ENCODE assay signal across 8 cellular contexts in the genomic region with DNA sequence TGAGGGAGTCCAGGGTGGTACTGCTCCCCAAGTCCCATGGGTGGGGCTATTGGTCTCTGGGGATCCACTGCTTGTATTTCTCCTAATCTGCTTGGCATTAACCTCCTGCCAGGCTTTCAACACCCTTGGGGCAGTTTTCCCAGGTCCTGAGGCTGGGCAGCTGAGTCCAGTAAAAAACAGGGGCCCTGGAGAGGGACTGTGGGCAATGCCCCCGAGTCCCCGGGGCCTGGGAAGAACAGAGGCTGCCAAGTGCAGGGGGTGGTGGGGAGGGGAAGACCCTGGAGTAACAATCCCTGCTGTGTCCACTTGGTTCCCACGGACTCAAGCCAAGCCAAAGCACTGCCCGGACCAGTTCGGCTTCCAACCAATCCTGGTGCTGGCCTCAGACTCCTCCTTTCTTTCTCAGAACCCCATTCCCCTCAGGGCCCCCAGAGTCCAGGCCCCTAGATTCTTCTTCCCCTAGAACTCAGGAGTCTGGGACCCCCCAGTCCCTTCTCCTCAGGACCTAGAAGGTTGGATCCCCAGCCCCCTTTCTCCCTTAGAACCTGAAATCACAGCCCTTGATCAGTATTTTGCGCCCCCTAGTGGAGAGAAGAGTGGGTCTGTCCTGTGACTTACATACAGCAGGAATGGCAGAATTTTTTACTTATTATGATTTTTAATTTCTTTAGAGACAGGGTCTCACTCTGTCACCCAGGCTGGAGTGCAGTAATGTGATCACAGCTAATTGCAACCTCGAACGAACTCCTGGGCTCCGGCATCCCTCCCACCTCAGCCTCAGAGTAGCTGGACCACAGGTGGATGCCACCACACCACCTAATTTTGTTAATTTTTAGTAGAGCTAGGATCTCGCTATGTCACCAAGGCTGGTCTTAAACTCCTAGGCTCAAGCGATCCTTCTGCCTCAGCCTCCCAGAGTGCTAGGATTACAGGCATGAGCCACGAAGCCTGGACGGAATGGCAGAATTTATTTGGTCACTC. TPM values are rescaled to one million over a fixed set of nuclear protein-coding genes. Genes with fewer than 3 reads are reported as not detected.
DNase-seq lines count a peak whose midpoint lies in the region; ATAC-seq and TF ChIP-seq lines count a peak whose summit lies in the region.

No MANE protein-coding gene starts in this region.

- peaks cover 13% of the 10 kb centered on the region for H3K79me2 ChIP-seq in HCT116 (ENCODE audit: insufficient read depth, low read length)

- intact Hi-C loops in HCT116 (cut with micrococcal nuclease) = loop anchor here (1.0 to 10.0 kb wide), 3 partner anchors 48 to 367 kb away; partner anchors contain the start of gene NECTIN2
- intact Hi-C loops in activated CD4-positive, alpha-beta memory T cell treated with anti-CD3 and anti-CD28 coated beads for 36 hours (cut with micrococcal nuclease) = loop anchor here (1.0 kb wide), 2 partner anchors 48 to 61 kb away; no protein-coding TSS in a partner anchor

- H2AFZ ChIP-seq in HCT116 (ENCODE audit: low read depth, low read length, poor library complexity, severe bottlenecking) = no peak overlapping the region

- H3K27me3 Mint-ChIP-seq in activated CD4-positive, alpha-beta memory T cell treated with anti-CD3 and anti-CD28 coated beads for 36 hours = no peaks in the 10 kb centered on the region

- ATAC-seq in HCT116 (peak; percentile 33), HG02981 (IDR thresholded peaks at IDR 0.05; ENCODE audit: unreplicated experiment) (no peak)
- no peak for ATAC-seq in stimulated activated effector memory CD8-positive, alpha-beta T cell treated with anti-CD3 and anti-CD28 coated beads, Interleukin-12 subunit alpha, Interleukin-12 subunit beta, amount 100 ng/mL, for 72 hours

- TF ChIP-seq CTCF in HCT116 (IDR thresholded peaks at IDR 0.05 in 2 of 3, conservative IDR thresholded peaks at IDR 0.05 in 1 of 3; ENCODE audit: borderline replicate concordance in 1 of 3, insufficient read depth in 1 of 3, low read depth in 2 of 3, low read length in 2 of 3) = peak; percentile 86 to 92 (median 87); a peak in 5 of 6 replicates

- H3K27me3 ChIP-seq in BLaER1 treated with 17β-estradiol and CSF1 and Interleukin-3, amounts not matched to agents 10 nM and 100 nM = no peaks in the 10 kb centered on the region
- no peaks in the 10 kb centered on the region for H3K27me3 ChIP-seq in HCT116 (ENCODE audit: insufficient read depth, low read length)
- no peaks in the 10 kb centered on the region for H3K27me3 ChIP-seq in mucosa of stomach (ENCODE audit: control insufficient read depth, insufficient read depth, low read length)

- no peak overlapping the region for H3K4me3 ChIP-seq in BLaER1 treated with 17β-estradiol and CSF1 and Interleukin-3, amounts not matched to agents 10 nM and 100 nM
- H3K4me3 ChIP-seq in HCT116 (replicated peaks in 1 of 2; ENCODE audit: low read depth in 1 of 2, low read length in 2 of 2) = no peak overlapping the region
- no peak overlapping the region for H3K4me3 ChIP-seq in mucosa of stomach (ENCODE audit: low read length)

- H3K4me1 ChIP-seq in BLaER1 treated with 17β-estradiol and CSF1 and Interleukin-3, amounts not matched to agents 10 nM and 100 nM = peaks cover 35 to 58% (median 43%) of the 10 kb centered on the region in 10 experiments
- H3K4me1 ChIP-seq in HCT116 (ENCODE audit: control insufficient read depth in 1 of 2, insufficient read depth in 2 of 2, low read length in 2 of 2) = peaks cover 9 to 25% of the 10 kb centered on the region in 2 experiments; a peak in 3 of 4 replicates
- H3K4me1 ChIP-seq in mucosa of stomach (ENCODE audit: control insufficient read depth, insufficient read depth, low read length) = peaks cover 14% of the 10 kb centered on the region

- H3K36me3 ChIP-seq in BLaER1 treated with 17β-estradiol and CSF1 and Interleukin-3, amounts not matched to agents 10 nM and 100 nM = peaks cover 0 to 15% (median 13%) of the 10 kb centered on the region in 11 experiments; a peak in 7 of 22 replicates
- no peaks in the 10 kb centered on the region for H3K36me3 ChIP-seq in HCT116 (ENCODE audit: control insufficient read depth in 1 of 2, insufficient read depth in 2 of 2, low read length in 2 of 2)
- H3K36me3 ChIP-seq in mucosa of stomach (ENCODE audit: control insufficient read depth, insufficient read depth, low read length) = no peaks in the 10 kb centered on the region

- H3K36me3 Mint-ChIP-seq in activated CD4-positive, alpha-beta memory T cell treated with anti-CD3 and anti-CD28 coated beads for 36 hours = no peaks in the 10 kb centered on the region
- peaks cover 18% of the 10 kb centered on the region for H3K36me3 Mint-ChIP-seq in stimulated activated effector memory CD8-positive, alpha-beta T cell treated with anti-CD3 and anti-CD28 coated beads, Interleukin-12 subunit alpha, Interleukin-12 subunit beta, amount 100 ng/mL, for 72 hours

- H3K4me3 Mint-ChIP-seq in activated CD4-positive, alpha-beta memory T cell treated with anti-CD3 and anti-CD28 coated beads for 36 hours = no peak overlapping the region
- H3K4me3 Mint-ChIP-seq in stimulated activated effector memory CD8-positive, alpha-beta T cell treated with anti-CD3 and anti-CD28 coated beads, Interleukin-12 subunit alpha, Interleukin-12 subunit beta, amount 100 ng/mL, for 72 hours = no peak overlapping the region

- peak overlapping the region; percentile 3 to 54 (median 37); a peak in 16 of 22 replicates for H3K9ac ChIP-seq in BLaER1 treated with 17β-estradiol and CSF1 and Interleukin-3, amounts not matched to agents 10 nM and 100 nM
- H3K9ac ChIP-seq in HCT116 (ENCODE audit: low read length) = no peak overlapping the region
- peak overlapping the region; percentile 56 for H3K9ac ChIP-seq in mucosa of stomach (ENCODE audit: low read length)

- no peak overlapping the region for H3K27ac Mint-ChIP-seq in activated CD4-positive, alpha-beta memory T cell treated with anti-CD3 and anti-CD28 coated beads for 36 hours
- peak overlapping the region; percentile 52 for H3K27ac Mint-ChIP-seq in stimulated activated effector memory CD8-positive, alpha-beta T cell treated with anti-CD3 and anti-CD28 coated beads, Interleukin-12 subunit alpha, Interleukin-12 subunit beta, amount 100 ng/mL, for 72 hours

- H3K9me3 ChIP-seq in BLaER1 treated with 17β-estradiol and CSF1 and Interleukin-3, amounts not matched to agents 10 nM and 100 nM (replicated peaks in 1 of 11) = no peaks in the 10 kb centered on the region
- H3K9me3 ChIP-seq in HCT116 (ENCODE audit: control insufficient read depth in 1 of 2, insufficient read depth in 1 of 2, low read depth in 1 of 2, low read length in 2 of 2) (no peaks in the 10 kb centered on the region), mucosa of stomach (ENCODE audit: control insufficient read depth, low read length) (no peaks in the 10 kb centered on the region)

- no peaks in the 10 kb centered on the region for H3K9me3 Mint-ChIP-seq in activated CD4-positive, alpha-beta memory T cell treated with anti-CD3 and anti-CD28 coated beads for 36 hours
- H3K9me3 Mint-ChIP-seq in stimulated activated effector memory CD8-positive, alpha-beta T cell treated with anti-CD3 and anti-CD28 coated beads, Interleukin-12 subunit alpha, Interleukin-12 subunit beta, amount 100 ng/mL, for 72 hours = no peaks in the 10 kb centered on the region

- TF ChIP-seq POLR2A in HCT116 (IDR thresholded peaks at IDR 0.05; ENCODE audit: borderline replicate concordance, extremely low read depth, insufficient read depth, insufficient read length) = no peak

- POLR2A ChIA-PET in HCT116 (lab: Charles Lee) = interaction anchor here (1.5 kb wide), 1 partner anchor 12 kb away, joined by 3 read pairs; no protein-coding TSS in a partner anchor
- POLR2A ChIA-PET in activated CD4-positive, alpha-beta memory T cell treated with anti-CD3 and anti-CD28 coated beads for 36 hours (lab: Charles Lee) = interaction anchor here (0.7 kb wide), 1 partner anchor 922 kb away, joined by 5 read pairs; no protein-coding TSS in a partner anchor

- peak; percentile 79 for TF ChIP-seq RAD21 in HCT116 (IDR thresholded peaks at IDR 0.05; ENCODE audit: low read depth)

- no TSS peak for BruUV-seq in HCT116 (replicated peaks; lab: Mats Ljungman, UMichigan)

- H3K9me2 ChIP-seq in HCT116 (ENCODE audit: insufficient read depth) = no peaks in the 10 kb centered on the region

- H3K4me1 Mint-ChIP-seq in activated CD4-positive, alpha-beta memory T cell treated with anti-CD3 and anti-CD28 coated beads for 36 hours (ENCODE audit: low read depth) = peaks cover 20% of the 10 kb centered on the region
- peaks cover 15% of the 10 kb centered on the region for H3K4me1 Mint-ChIP-seq in stimulated activated effector memory CD8-positive, alpha-beta T cell treated with anti-CD3 and anti-CD28 coated beads, Interleukin-12 subunit alpha, Interleukin-12 subunit beta, amount 100 ng/mL, for 72 hours

- CTCF ChIA-PET in HCT116 (lab: Charles Lee) = interaction anchor here (0.7 to 1.9 kb wide), 6 partner anchors 9 to 227 kb away, joined by 3 to 9 read pairs (median 3); no protein-coding TSS in a partner anchor
- CTCF ChIA-PET in activated CD4-positive, alpha-beta memory T cell treated with anti-CD3 and anti-CD28 coated beads for 36 hours (lab: Charles Lee) = interaction anchor here (0.6 to 2.6 kb wide), 17 partner anchors 12 to 297 kb away, joined by 3 to 21 read pairs (median 4); partner anchors contain the start of genes APOE and CLASRP

- RAD21 ChIA-PET in HCT116 (lab: Charles Lee; ENCODE audit: low non-redundant PET in 1 of 2, low total read pairs in 2 of 2, uncharacterized antibody in 2 of 2, unreplicated experiment in 2 of 2) = interaction anchor here in 1 of 2 experiments (0.7 to 1.1 kb wide), 2 partner anchors 25 to 48 kb away, joined by 3 read pairs; no protein-coding TSS in a partner anchor

- peak overlapping the region in 1 of 11 experiments; percentile 7; a peak in 1 of 22 replicates for H3K4me2 ChIP-seq in BLaER1 treated with 17β-estradiol and CSF1 and Interleukin-3, amounts not matched to agents 10 nM and 100 nM
- 0 out of 2 replicates have a peak overlapping the region, but pooled peaks have one; percentile 16 for H3K4me2 ChIP-seq in HCT116 (ENCODE audit: low read length)

- DNase-seq in HCT116 (ENCODE audit: low read depth, low spot score) = peak; percentile 66
- DNase-seq in NCI-H526 treated with DMSO at 0.1 percent for 48 hours (lab: John Stamatoyannopoulos, UW) = peak; percentile 50
- peak; percentile 56 for DNase-seq in activated CD4-positive, alpha-beta memory T cell treated with anti-CD3 and anti-CD28 coated beads for 36 hours
- DNase-seq in effector CD8-positive, alpha-beta T cell (lab: John Stamatoyannopoulos, UW) = peak; percentile 50
- peak; percentile 48 to 70 for DNase-seq in stimulated activated effector memory CD8-positive, alpha-beta T cell treated with anti-CD3 and anti-CD28 coated beads, Interleukin-12 subunit alpha, Interleukin-12 subunit beta, amount 100 ng/mL, for 72 hours (ENCODE audit: low spot score in 2 of 2)

- H4K20me1 ChIP-seq in BLaER1 treated with 17β-estradiol and CSF1 and Interleukin-3, amounts not matched to agents 10 nM and 100 nM = peaks cover 7 to 12% (median 11%) of the 10 kb centered on the region in 11 experiments; a peak in 19 of 22 replicates
- no peaks in the 10 kb centered on the region for H4K20me1 ChIP-seq in HCT116 (ENCODE audit: insufficient read depth)

- H3K27ac ChIP-seq in BLaER1 treated with 17β-estradiol and CSF1 and Interleukin-3, amounts not matched to agents 10 nM and 100 nM = peak overlapping the region in 8 of 11 experiments; percentile 4 to 47 (median 36); a peak in 9 of 22 replicates
- H3K27ac ChIP-seq in HCT116 (ENCODE audit: low read depth, low read length) = no peak overlapping the region

RNA-seq across cellular contexts. Expression of gene CLPTM1, which starts 3.7 kb away (rescaled TPM):
- 102 TPM for total RNA-seq in HCT116 (2021; ENCODE audit: unreplicated experiment)
- 81.6 and 91.5 TPM in 2 replicates for polyA plus RNA-seq in HCT116 (2012)
- 10 to 100 TPM; 43.9 to 45.0 TPM for total RNA-seq in activated CD4-positive, alpha-beta memory T cell treated with anti-CD3 and anti-CD28 coated beads for 36 hours

RNA-seq across cellular contexts. Expression of gene APOC2, which starts 5.6 kb away (rescaled TPM):
- not detected for total RNA-seq in HCT116 (2021; ENCODE audit: unreplicated experiment)
- not detected in 2 replicates for polyA plus RNA-seq in HCT116 (2012)
- not detected for total RNA-seq in activated CD4-positive, alpha-beta memory T cell treated with anti-CD3 and anti-CD28 coated beads for 36 hours

RNA-seq across cellular contexts. Expression of gene APOC4, which starts 9.4 kb away (rescaled TPM):
- total RNA-seq in HCT116 (2021; ENCODE audit: unreplicated experiment) = not detected
- polyA plus RNA-seq in HCT116 (2012) = not detected in 2 replicates
- not detected for total RNA-seq in activated CD4-positive, alpha-beta memory T cell treated with anti-CD3 and anti-CD28 coated beads for 36 hours

RNA-seq across cellular contexts. Expression of gene APOC1, which starts 37.1 kb away (rescaled TPM):
- 5.1 TPM for total RNA-seq in HCT116 (2021; ENCODE audit: unreplicated experiment)
- polyA plus RNA-seq in HCT116 (2012) = 0.32 and 0.51 TPM in 2 replicates
- total RNA-seq in activated CD4-positive, alpha-beta memory T cell treated with anti-CD3 and anti-CD28 coated beads for 36 hours = 1 to 10 TPM; 1.4 to 2.2 TPM

RNA-seq across cellular contexts. Expression of gene APOE, which starts 45.9 kb away (rescaled TPM):
- total RNA-seq in HCT116 (2021; ENCODE audit: unreplicated experiment) = 7.2 TPM
- 1.4 and 2.1 TPM in 2 replicates for polyA plus RNA-seq in HCT116 (2012)
- under 1 TPM; 0.44 to 0.48 TPM for total RNA-seq in activated CD4-positive, alpha-beta memory T cell treated with anti-CD3 and anti-CD28 coated beads for 36 hours
